1 cellular context compared by ENCODE assay signal in the genomic region with DNA sequence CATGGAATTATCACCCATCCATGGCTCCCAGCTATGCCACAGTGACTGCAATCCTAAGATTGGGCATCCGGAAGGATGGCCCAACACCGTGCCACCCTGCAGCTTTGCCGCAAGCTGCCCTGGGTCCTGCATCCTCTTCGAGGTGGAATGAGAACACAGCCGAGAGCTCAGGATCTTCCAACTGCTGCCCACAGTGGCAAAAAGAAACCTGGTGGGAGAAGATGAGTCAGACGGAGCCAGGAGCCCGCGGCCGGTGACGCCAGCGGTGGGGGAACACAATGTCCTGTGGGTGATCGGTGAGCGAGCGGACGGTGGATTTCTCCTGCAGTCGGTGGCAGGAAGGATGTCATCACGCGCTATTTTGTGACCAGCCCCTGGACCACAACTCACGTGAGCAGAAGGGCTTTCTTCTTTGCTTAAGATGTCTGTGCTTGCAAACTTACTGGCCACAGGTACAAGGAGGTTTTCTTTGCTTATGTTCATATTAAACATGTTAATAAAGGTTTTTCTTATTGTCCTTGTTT.
A peak's percentile ranks its signal among the peaks of the same experiment; 100 is the strongest.
TF ChIP-seq lines count a peak whose summit lies in the region.

No MANE protein-coding gene starts in this region.

TF ChIP-seq in HCT116, 20 proteins besides CTCF, POLR2A, EP300 and RAD21 (continued from another document):
- TF ChIP-seq, protein P1, sequence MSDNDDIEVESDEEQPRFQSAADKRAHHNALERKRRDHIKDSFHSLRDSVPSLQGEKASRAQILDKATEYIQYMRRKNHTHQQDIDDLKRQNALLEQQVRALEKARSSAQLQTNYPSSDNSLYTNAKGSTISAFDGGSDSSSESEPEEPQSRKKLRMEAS (IDR thresholded peaks at IDR 0.05) = no peak; the same call in 1 of the 2 replicates
- TF ChIP-seq TCF7L2 (IDR thresholded peaks at IDR 0.05; ENCODE audit: borderline replicate concordance, extremely low read depth, insufficient read depth, insufficient read length) = peak; percentile 14
